In the genomic region with DNA sequence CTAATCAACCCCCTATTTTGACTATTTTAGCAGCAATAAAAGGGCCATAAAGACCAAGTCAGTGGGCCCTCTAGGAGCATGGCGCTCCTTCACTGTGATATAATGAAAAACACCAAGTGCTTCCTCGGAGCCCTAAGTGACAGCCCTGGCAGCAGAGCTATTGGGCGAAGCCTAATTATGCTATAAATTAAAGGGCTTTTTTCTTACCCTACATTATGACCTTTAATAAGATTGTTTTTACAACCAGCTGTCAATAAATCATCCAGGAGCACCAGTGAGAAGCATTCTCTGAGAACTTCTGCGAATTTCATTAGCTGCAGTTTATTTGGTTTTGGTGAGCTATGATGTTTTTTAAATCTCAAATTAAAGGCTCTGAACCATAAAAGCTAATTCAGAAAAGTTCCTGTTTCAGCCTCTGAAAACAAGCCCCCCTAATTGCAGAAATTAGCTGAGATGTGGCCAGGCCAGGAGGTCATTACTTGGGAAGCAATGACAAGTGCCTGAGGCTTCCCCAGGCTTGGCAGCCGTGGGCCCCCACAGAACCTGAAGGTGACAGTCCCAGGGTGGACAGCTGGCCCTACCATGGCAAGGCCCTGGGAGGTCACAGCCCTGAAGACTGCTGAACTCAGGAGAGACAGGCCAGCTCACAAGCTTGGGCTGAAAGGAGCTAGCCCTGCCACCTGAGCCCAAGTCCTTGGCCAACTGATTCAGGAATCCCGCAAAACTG, we compare ENCODE assay signal across 1 cellular context.
TF ChIP-seq lines count a peak whose summit lies in the region.

No MANE protein-coding gene starts in this region.

TF ChIP-seq in HEK293, 187 proteins besides CTCF, POLR2A, EP300 and RAD21 (continued from another document):
- TF ChIP-seq, protein P1, sequence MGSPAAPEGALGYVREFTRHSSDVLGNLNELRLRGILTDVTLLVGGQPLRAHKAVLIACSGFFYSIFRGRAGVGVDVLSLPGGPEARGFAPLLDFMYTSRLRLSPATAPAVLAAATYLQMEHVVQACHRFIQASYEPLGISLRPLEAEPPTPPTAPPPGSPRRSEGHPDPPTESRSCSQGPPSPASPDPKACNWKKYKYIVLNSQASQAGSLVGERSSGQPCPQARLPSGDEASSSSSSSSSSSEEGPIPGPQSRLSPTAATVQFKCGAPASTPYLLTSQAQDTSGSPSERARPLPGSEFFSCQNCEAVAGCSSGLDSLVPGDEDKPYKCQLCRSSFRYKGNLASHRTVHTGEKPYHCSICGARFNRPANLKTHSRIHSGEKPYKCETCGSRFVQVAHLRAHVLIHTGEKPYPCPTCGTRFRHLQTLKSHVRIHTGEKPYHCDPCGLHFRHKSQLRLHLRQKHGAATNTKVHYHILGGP (tag by site-specific recombination; IDR thresholded peaks at IDR 0.05): no peak
- TF ChIP-seq, protein P2, sequence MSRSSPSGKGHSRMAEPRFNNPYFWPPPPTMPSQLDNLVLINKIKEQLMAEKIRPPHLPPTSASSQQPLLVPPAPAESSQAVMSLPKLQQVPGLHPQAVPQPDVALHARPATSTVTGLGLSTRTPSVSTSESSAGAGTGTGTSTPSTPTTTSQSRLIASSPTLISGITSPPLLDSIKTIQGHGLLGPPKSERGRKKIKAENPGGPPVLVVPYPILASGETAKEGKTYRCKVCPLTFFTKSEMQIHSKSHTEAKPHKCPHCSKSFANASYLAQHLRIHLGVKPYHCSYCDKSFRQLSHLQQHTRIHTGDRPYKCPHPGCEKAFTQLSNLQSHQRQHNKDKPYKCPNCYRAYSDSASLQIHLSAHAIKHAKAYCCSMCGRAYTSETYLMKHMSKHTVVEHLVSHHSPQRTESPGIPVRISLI (tag by site-specific recombination; IDR thresholded peaks at IDR 0.05): no peak
- TF ChIP-seq, protein P3, sequence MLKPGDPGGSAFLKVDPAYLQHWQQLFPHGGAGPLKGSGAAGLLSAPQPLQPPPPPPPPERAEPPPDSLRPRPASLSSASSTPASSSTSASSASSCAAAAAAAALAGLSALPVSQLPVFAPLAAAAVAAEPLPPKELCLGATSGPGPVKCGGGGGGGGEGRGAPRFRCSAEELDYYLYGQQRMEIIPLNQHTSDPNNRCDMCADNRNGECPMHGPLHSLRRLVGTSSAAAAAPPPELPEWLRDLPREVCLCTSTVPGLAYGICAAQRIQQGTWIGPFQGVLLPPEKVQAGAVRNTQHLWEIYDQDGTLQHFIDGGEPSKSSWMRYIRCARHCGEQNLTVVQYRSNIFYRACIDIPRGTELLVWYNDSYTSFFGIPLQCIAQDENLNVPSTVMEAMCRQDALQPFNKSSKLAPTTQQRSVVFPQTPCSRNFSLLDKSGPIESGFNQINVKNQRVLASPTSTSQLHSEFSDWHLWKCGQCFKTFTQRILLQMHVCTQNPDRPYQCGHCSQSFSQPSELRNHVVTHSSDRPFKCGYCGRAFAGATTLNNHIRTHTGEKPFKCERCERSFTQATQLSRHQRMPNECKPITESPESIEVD (tag by site-specific recombination; IDR thresholded peaks at IDR 0.05): peak; percentile 73
- TF ChIP-seq SP7 (tag by site-specific recombination; IDR thresholded peaks at IDR 0.05): no peak
- TF ChIP-seq, protein P4, sequence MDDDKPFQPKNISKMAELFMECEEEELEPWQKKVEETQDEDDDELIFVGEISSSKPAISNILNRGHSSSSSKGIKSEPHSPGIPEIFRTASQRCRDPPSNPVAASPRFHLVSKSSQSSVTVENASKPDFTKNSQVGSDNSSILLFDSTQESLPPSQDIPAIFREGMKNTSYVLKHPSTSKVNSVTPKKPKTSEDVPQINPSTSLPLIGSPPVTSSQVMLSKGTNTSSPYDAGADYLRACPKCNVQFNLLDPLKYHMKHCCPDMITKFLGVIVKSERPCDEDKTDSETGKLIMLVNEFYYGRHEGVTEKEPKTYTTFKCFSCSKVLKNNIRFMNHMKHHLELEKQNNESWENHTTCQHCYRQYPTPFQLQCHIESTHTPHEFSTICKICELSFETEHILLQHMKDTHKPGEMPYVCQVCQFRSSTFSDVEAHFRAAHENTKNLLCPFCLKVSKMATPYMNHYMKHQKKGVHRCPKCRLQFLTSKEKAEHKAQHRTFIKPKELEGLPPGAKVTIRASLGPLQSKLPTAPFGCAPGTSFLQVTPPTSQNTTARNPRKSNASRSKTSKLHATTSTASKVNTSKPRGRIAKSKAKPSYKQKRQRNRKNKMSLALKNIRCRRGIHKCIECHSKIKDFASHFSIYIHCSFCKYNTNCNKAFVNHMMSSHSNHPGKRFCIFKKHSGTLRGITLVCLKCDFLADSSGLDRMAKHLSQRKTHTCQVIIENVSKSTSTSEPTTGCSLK (tag by site-specific recombination; IDR thresholded peaks at IDR 0.05): no peak
- TF ChIP-seq, protein P5, sequence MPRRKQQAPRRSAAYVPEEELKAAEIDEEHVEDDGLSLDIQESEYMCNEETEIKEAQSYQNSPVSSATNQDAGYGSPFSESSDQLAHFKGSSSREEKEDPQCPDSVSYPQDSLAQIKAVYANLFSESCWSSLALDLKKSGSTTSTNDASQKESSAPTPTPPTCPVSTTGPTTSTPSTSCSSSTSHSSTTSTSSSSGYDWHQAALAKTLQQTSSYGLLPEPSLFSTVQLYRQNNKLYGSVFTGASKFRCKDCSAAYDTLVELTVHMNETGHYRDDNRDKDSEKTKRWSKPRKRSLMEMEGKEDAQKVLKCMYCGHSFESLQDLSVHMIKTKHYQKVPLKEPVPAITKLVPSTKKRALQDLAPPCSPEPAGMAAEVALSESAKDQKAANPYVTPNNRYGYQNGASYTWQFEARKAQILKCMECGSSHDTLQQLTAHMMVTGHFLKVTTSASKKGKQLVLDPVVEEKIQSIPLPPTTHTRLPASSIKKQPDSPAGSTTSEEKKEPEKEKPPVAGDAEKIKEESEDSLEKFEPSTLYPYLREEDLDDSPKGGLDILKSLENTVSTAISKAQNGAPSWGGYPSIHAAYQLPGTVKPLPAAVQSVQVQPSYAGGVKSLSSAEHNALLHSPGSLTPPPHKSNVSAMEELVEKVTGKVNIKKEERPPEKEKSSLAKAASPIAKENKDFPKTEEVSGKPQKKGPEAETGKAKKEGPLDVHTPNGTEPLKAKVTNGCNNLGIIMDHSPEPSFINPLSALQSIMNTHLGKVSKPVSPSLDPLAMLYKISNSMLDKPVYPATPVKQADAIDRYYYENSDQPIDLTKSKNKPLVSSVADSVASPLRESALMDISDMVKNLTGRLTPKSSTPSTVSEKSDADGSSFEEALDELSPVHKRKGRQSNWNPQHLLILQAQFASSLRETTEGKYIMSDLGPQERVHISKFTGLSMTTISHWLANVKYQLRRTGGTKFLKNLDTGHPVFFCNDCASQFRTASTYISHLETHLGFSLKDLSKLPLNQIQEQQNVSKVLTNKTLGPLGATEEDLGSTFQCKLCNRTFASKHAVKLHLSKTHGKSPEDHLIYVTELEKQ (tag by site-specific recombination; IDR thresholded peaks at IDR 0.05; ENCODE audit: borderline replicate concordance): no peak
- TF ChIP-seq ZBTB20 (tag by site-specific recombination; IDR thresholded peaks at IDR 0.05): no peak
- peak; percentile 27; the same call in 1 of the 2 replicates for TF ChIP-seq FEZF1 (tag by site-specific recombination; IDR thresholded peaks at IDR 0.05)
- no peak for TF ChIP-seq HOXA7 (CRISPR knock-in tag; IDR thresholded peaks at IDR 0.05; ENCODE audit: borderline replicate concordance)
- no peak for TF ChIP-seq ZNF843 (tag by site-specific recombination; IDR thresholded peaks at IDR 0.05)
- peak; percentile 45; the same call in 1 of the 2 replicates for TF ChIP-seq ZNF692 (tag by site-specific recombination; IDR thresholded peaks at IDR 0.05)
- no peak for TF ChIP-seq ZNF394 (tag by site-specific recombination; IDR thresholded peaks at IDR 0.05; ENCODE audit: borderline replicate concordance)
- TF ChIP-seq ZNF600 (tag by site-specific recombination; IDR thresholded peaks at IDR 0.05): no peak
- TF ChIP-seq ZFP37 (tag by site-specific recombination; IDR thresholded peaks at IDR 0.05): no peak
- TF ChIP-seq, protein P6, sequence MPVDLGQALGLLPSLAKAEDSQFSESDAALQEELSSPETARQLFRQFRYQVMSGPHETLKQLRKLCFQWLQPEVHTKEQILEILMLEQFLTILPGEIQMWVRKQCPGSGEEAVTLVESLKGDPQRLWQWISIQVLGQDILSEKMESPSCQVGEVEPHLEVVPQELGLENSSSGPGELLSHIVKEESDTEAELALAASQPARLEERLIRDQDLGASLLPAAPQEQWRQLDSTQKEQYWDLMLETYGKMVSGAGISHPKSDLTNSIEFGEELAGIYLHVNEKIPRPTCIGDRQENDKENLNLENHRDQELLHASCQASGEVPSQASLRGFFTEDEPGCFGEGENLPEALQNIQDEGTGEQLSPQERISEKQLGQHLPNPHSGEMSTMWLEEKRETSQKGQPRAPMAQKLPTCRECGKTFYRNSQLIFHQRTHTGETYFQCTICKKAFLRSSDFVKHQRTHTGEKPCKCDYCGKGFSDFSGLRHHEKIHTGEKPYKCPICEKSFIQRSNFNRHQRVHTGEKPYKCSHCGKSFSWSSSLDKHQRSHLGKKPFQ (tag by site-specific recombination; IDR thresholded peaks at IDR 0.05): no peak
- TF ChIP-seq ZNF670 (tag by site-specific recombination; IDR thresholded peaks at IDR 0.05; ENCODE audit: low read depth): no peak
- no peak for TF ChIP-seq ZNF174 (tag by site-specific recombination; IDR thresholded peaks at IDR 0.05)
